9 cellular contexts compared by ENCODE assay signal in genomic region chr19:11530432-11530831, GRCh38. TPM values are rescaled to one million over a fixed set of nuclear protein-coding genes. Genes with fewer than 3 reads are reported as not detected.
DNase-seq lines count a peak whose midpoint lies in the region; ATAC-seq and TF ChIP-seq lines count a peak whose summit lies in the region.
"Had no signal": no experiment of that assay in that cellular context is flagged by ENCODE, and none has a peak within 500 bp of the region (broad histone marks: within the 10 kb centered on the region; RNA-seq: fewer than 3 reads in every experiment).

No MANE protein-coding gene starts in this region.

- POLR2A ChIA-PET in activated CD4-positive, alpha-beta memory T cell treated with anti-CD3 and anti-CD28 coated beads for 36 hours (lab: Charles Lee), result interaction anchor here (0.6 kb wide), 1 partner anchor 316 kb away, joined by 3 read pairs; no protein-coding TSS in a partner anchor

- CTCF ChIA-PET in activated CD4-positive, alpha-beta memory T cell treated with anti-CD3 and anti-CD28 coated beads for 36 hours (lab: Charles Lee), result interaction anchor here (0.7 kb wide), 1 partner anchor 14 kb away, joined by 3 read pairs; no protein-coding TSS in a partner anchor

- ATAC-seq in naive B cell (ENCODE audit: low read depth in 2 of 2) (no peak), aorta (ENCODE audit: low FRiP score) (peak; percentile 54)

- TF ChIP-seq CTCF in fibroblast of mammary gland (conservative IDR thresholded peaks at IDR 0.05; ENCODE audit: control insufficient read depth, insufficient read depth, low read depth, low read length), result peak; percentile 31

- H3K27me3 ChIP-seq in aorta (ENCODE audit: control insufficient read depth in 1 of 2, insufficient read depth in 2 of 2, low read length in 1 of 2), result no peaks in the 10 kb centered on the region
- H3K27me3 ChIP-seq: BLaER1 had no signal

- 17 to 22% methylated on average over 9 of the region's 9 CpGs for WGBS in aorta, 2 donors

- H3K4me3 Mint-ChIP-seq in activated CD4-positive, alpha-beta memory T cell treated with anti-CD3 and anti-CD28 coated beads for 36 hours, result no peak overlapping the region
- peak overlapping the region in 4 of 8 donors; percentile 22 to 55 (median 45) for H3K4me3 Mint-ChIP-seq in naive B cell

- no peaks in the 10 kb centered on the region for H3K9me3 ChIP-seq in aorta (ENCODE audit: control insufficient read depth, low read length)
- H3K9me3 ChIP-seq: BLaER1 had no signal

- H3K9me3 Mint-ChIP-seq in activated CD4-positive, alpha-beta memory T cell treated with anti-CD3 and anti-CD28 coated beads for 36 hours, result no peaks in the 10 kb centered on the region
- peaks cover 0 to 2% (median 0%) of the 10 kb centered on the region in 7 donors for H3K9me3 Mint-ChIP-seq in naive B cell

- DNase-seq in SIG-M5 treated with dmso at 0.1 percent for 504 hours (lab: John Stamatoyannopoulos, UW; ENCODE audit: unreplicated experiment) (peak; percentile 63), SIG-M5 (lab: John Stamatoyannopoulos, UW) (no peak), NCI-H2196 treated with DMSO at 0.1 percent for 48 hours (lab: John Stamatoyannopoulos, UW; ENCODE audit: unreplicated experiment) (peak; percentile 96), fibroblast of mammary gland (ENCODE audit: low read depth) (peak; percentile 90), naive B cell (peak; percentile 18), aorta (peak; percentile 78 to 90), HPDE6-E6E7 (ENCODE audit: extremely low spot score) (no peak)
- peak; percentile 72 for DNase-seq in activated CD4-positive, alpha-beta memory T cell treated with anti-CD3 and anti-CD28 coated beads for 36 hours

- H3K27ac Mint-ChIP-seq in activated CD4-positive, alpha-beta memory T cell treated with anti-CD3 and anti-CD28 coated beads for 36 hours, result no peak overlapping the region
- no peak overlapping the region for H3K27ac Mint-ChIP-seq in naive B cell

- H3K36me3 ChIP-seq in aorta (ENCODE audit: control insufficient read depth in 1 of 2, insufficient read depth in 2 of 2, low read length in 1 of 2), result no peaks in the 10 kb centered on the region

- no peak overlapping the region for H3K4me3 ChIP-seq in fibroblast of mammary gland (ENCODE audit: control insufficient read depth, low read depth, low read length)
- no peak overlapping the region for H3K4me3 ChIP-seq in aorta (ENCODE audit: low read length in 2 of 2)
- H3K4me3 ChIP-seq: BLaER1 had no signal

- intact Hi-C loops in activated CD4-positive, alpha-beta memory T cell treated with anti-CD3 and anti-CD28 coated beads for 36 hours (cut with micrococcal nuclease), result no loop called here
- intact Hi-C loops in aorta (cut with DNase I), result no loop called here

- H3K27me3 Mint-ChIP-seq in activated CD4-positive, alpha-beta memory T cell treated with anti-CD3 and anti-CD28 coated beads for 36 hours, result no peaks in the 10 kb centered on the region
- no peaks in the 10 kb centered on the region for H3K27me3 Mint-ChIP-seq in naive B cell

- H3K4me1 ChIP-seq in aorta (ENCODE audit: control insufficient read depth in 1 of 2, insufficient read depth in 2 of 2, low read length in 2 of 2), result no peaks in the 10 kb centered on the region

- H3K27ac ChIP-seq in aorta (ENCODE audit: low read depth in 1 of 2, low read length in 2 of 2), result peak overlapping the region in 1 of 2 donors; percentile 41
- H3K27ac ChIP-seq: BLaER1 had no signal

- peaks cover 2% of the 10 kb centered on the region for H3K36me3 Mint-ChIP-seq in activated CD4-positive, alpha-beta memory T cell treated with anti-CD3 and anti-CD28 coated beads for 36 hours
- peaks cover 0 to 4% of the 10 kb centered on the region in 2 donors for H3K36me3 Mint-ChIP-seq in naive B cell

- H3K4me1 Mint-ChIP-seq in activated CD4-positive, alpha-beta memory T cell treated with anti-CD3 and anti-CD28 coated beads for 36 hours (ENCODE audit: low read depth), result peaks cover 20% of the 10 kb centered on the region
- peaks cover 31 to 37% (median 35%) of the 10 kb centered on the region in 3 donors for H3K4me1 Mint-ChIP-seq in naive B cell

RNA-seq across cellular contexts. Expression of gene ECSIT, which starts 1.5 kb away (rescaled TPM):
- 10 to 100 TPM; 34.9 to 36.6 TPM for total RNA-seq in activated CD4-positive, alpha-beta memory T cell treated with anti-CD3 and anti-CD28 coated beads for 36 hours
- polyA plus RNA-seq in naive B cell (ENCODE audit: low read depth in 6 of 6) (10 to 100 TPM; 29.7 to 51.2 (median 34.5) TPM), aorta (10 to 100 TPM; 39.9 to 72.5 TPM)
- total RNA-seq in aorta, result 10 to 100 TPM; 27.7 to 27.8 TPM

RNA-seq across cellular contexts. Expression of gene CNN1, which starts 8.2 kb away (rescaled TPM):
- not detected for total RNA-seq in activated CD4-positive, alpha-beta memory T cell treated with anti-CD3 and anti-CD28 coated beads for 36 hours
- polyA plus RNA-seq in naive B cell (ENCODE audit: low read depth in 6 of 6), result under 1 TPM in 2 of 6 donors, not detected in 4; 0.65 TPM
- total RNA-seq in aorta, result 1,000 to 10,000 TPM in 1 of 2 donors, 100 to 1,000 TPM in 1; 406 to 1,055 TPM
- polyA plus RNA-seq in aorta, result 100 to 1,000 TPM; 547 to 569 TPM

RNA-seq across cellular contexts. Expression of gene ZNF653, which starts 24.8 kb away (rescaled TPM):
- total RNA-seq in activated CD4-positive, alpha-beta memory T cell treated with anti-CD3 and anti-CD28 coated beads for 36 hours, result 10 to 100 TPM in 1 of 2 experiments, 1 to 10 TPM in 1; 8.4 to 10.3 TPM
- polyA plus RNA-seq in naive B cell (ENCODE audit: low read depth in 6 of 6) (1 to 10 TPM in 5 of 6 donors, not detected in 1; 1.0 to 3.6 (median 1.4) TPM), aorta (10 to 100 TPM in 1 of 2 donors, 1 to 10 TPM in 1; 5.4 to 22.5 TPM)
- total RNA-seq in aorta, result 10 to 100 TPM; 11.4 to 11.6 TPM

RNA-seq across cellular contexts. Expression of gene ELOF1, which starts 28.6 kb away (rescaled TPM):
- 10 to 100 TPM; 48.5 to 49.1 TPM for total RNA-seq in activated CD4-positive, alpha-beta memory T cell treated with anti-CD3 and anti-CD28 coated beads for 36 hours
- polyA plus RNA-seq in naive B cell (ENCODE audit: low read depth in 6 of 6) (100 to 1,000 TPM in 3 of 6 donors, 10 to 100 TPM in 3; 85.9 to 118 (median 99.2) TPM), aorta (10 to 100 TPM; 37.8 to 75.4 TPM)
- 10 to 100 TPM; 30.9 to 33.6 TPM for total RNA-seq in aorta

RNA-seq across cellular contexts. Expression of gene ACP5, which starts 47.0 kb away (rescaled TPM):
- 10 to 100 TPM; 10.2 to 12.3 TPM for total RNA-seq in activated CD4-positive, alpha-beta memory T cell treated with anti-CD3 and anti-CD28 coated beads for 36 hours
- 10 to 100 TPM; 17.4 to 44.2 (median 24.6) TPM for polyA plus RNA-seq in naive B cell (ENCODE audit: low read depth in 6 of 6)
- 10 to 100 TPM; 12.6 to 13.1 TPM for total RNA-seq in aorta
- polyA plus RNA-seq in aorta, result 10 to 100 TPM in 1 of 2 donors, 1 to 10 TPM in 1; 5.2 to 45.3 TPM

Comparison
In these comparisons a context has a peak if more than half of its experiments do, and no peak if none do; other contexts are left out.
1. DNase-seq: peak in SIG-M5 treated with dmso at 0.1 percent for 504 hours (single experiment), NCI-H2196 treated with DMSO at 0.1 percent for 48 hours (single experiment), activated CD4-positive, alpha-beta memory T cell treated with anti-CD3 and anti-CD28 coated beads for 36 hours (single experiment), fibroblast of mammary gland (single experiment), naive B cell (single experiment) and aorta (2 of 2); none in SIG-M5 (single experiment) and HPDE6-E6E7 (single experiment).
2. RNA of gene CNN1, which starts 8.2 kb away (total RNA-seq): 406 to 1,055 TPM in aorta; not detected in activated CD4-positive, alpha-beta memory T cell treated with anti-CD3 and anti-CD28 coated beads for 36 hours; every median in the first group is over 100 times any median in the second.